Comparison of ENCODE assay signal across 8 cellular contexts in genomic region chr20:26207967-26208295, GRCh38.
DNase-seq lines count a peak whose midpoint lies in the region; ATAC-seq and TF ChIP-seq lines count a peak whose summit lies in the region.
"Not testable (repeated sequence)": the region's sequence is repeated elsewhere in the genome, so short reads cannot be mapped to it uniquely, and the experiment has no call there.

No MANE protein-coding gene starts in this region.

- not testable (repeated sequence) for H3K9ac ChIP-seq in HUES48 (ENCODE audit: low read depth, low read length); endocrine pancreas (ENCODE audit: control insufficient read depth, insufficient read depth, low read length)

- H3K4me3 ChIP-seq in HUES48 (ENCODE audit: low read depth, low read length) (peak overlapping the region; percentile 59), endocrine pancreas (ENCODE audit: control insufficient read depth, insufficient read depth, low read length) (peak overlapping the region; percentile 14)

- H3K27me3 ChIP-seq in HUES48 (ENCODE audit: control insufficient read depth, insufficient read depth, low read length), result peaks cover 59% of the 10 kb centered on the region
- not testable (repeated sequence) for H3K27me3 ChIP-seq in endocrine pancreas (ENCODE audit: control insufficient read depth, insufficient read depth, low read length)

- H3K36me3 Mint-ChIP-seq in osteocyte (ENCODE audit: unreplicated experiment), result not testable (repeated sequence)

- H3K9me3 ChIP-seq in HUES48 (ENCODE audit: control insufficient read depth, insufficient read depth, low read length); endocrine pancreas (ENCODE audit: control insufficient read depth, low read length): not testable (repeated sequence)

- DNase-seq in AG20443 (ENCODE audit: low spot score) (peak; percentile 19), islet precursor cell (peak; percentile 50)
- peak; percentile 12 to 28 for DNase-seq in activated CD4-positive, alpha-beta T cell treated with anti-CD3 and anti-CD28 coated beads for 4 hours
- DNase-seq in activated effector memory CD4-positive, alpha-beta T cell treated with anti-CD3 and anti-CD28 coated beads, Interleukin-2, amount 50 U/mL, for 16 hours, result peak; percentile 64
- DNase-seq in osteocyte (ENCODE audit: extremely low spot score, unreplicated experiment), result not testable (repeated sequence)
- DNase-seq in stimulated activated naive CD8-positive, alpha-beta T cell treated with anti-CD3 and anti-CD28 coated beads, Interleukin-15, Interleukin-2, amounts not matched to agents 100 U/mL and 50 U/mL, for 24 hours, result peak; percentile 12

- not testable (repeated sequence) for H3K27ac Mint-ChIP-seq in osteocyte (ENCODE audit: unreplicated experiment)

- H3K4me1 Mint-ChIP-seq in osteocyte (ENCODE audit: unreplicated experiment), result not testable (repeated sequence)

- not testable (repeated sequence) for H3K27ac ChIP-seq in HUES48 (ENCODE audit: low read depth, low read length)

- not testable (repeated sequence) for TF ChIP-seq CTCF in osteocyte (IDR thresholded peaks at IDR 0.05)

- peak overlapping the region; percentile 64 for H3K4me3 Mint-ChIP-seq in osteocyte (ENCODE audit: unreplicated experiment)

- peaks cover 38% of the 10 kb centered on the region for H3K27me3 Mint-ChIP-seq in osteocyte (ENCODE audit: unreplicated experiment)

- not testable (repeated sequence) for H3K9me3 Mint-ChIP-seq in osteocyte (ENCODE audit: unreplicated experiment)

- ATAC-seq in stimulated activated naive CD8-positive, alpha-beta T cell treated with anti-CD3 and anti-CD28 coated beads, Interleukin-15, Interleukin-2, amounts not matched to agents 100 U/mL and 50 U/mL, for 24 hours, result not testable (repeated sequence)

- H3K4me1 ChIP-seq in HUES48 (ENCODE audit: control insufficient read depth, insufficient read depth, low read length); endocrine pancreas (ENCODE audit: control insufficient read depth, insufficient read depth, low read length): not testable (repeated sequence)

- not testable (repeated sequence) for H3K36me3 ChIP-seq in HUES48 (ENCODE audit: control insufficient read depth, insufficient read depth, low read length); endocrine pancreas (ENCODE audit: control insufficient read depth, insufficient read depth, low read length)
